Comparison of ENCODE assay signal across 9 cellular contexts in the genomic region with DNA sequence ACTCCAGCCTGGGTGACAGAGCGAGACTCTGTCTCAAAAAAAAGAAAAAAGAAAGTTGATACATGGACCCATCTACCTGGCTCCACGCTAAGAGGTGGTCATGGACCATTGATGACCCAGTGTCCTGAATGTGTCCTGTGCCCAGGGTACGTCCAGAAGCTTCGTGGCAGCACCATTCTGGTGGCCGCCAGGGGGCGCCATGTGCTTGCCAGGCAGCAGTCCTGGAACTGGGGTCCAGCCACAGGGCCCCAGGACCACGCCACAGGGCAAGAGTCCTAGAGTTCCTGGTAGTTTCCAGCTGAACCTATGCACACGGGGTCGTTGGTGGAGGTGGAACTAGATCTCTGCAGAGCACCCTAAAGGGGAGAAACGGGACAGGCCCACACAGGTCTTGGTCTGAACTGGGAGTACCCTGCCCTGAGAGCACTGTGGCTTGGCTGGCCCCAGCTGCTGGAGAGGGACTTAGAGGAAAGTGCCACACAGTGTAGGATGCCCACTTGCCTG. TPM values are rescaled to one million over a fixed set of nuclear protein-coding genes. Genes with fewer than 3 reads are reported as not detected.
DNase-seq lines count a peak whose midpoint lies in the region; ATAC-seq and TF ChIP-seq lines count a peak whose summit lies in the region.
"Had no signal": no experiment of that assay in that cellular context is flagged by ENCODE, and none has a peak within 500 bp of the region (broad histone marks: within the 10 kb centered on the region; RNA-seq: fewer than 3 reads in every experiment).

No MANE protein-coding gene starts in this region.

- no peak overlapping the region for H3K27ac Mint-ChIP-seq in activated CD8-positive, alpha-beta T cell treated with anti-CD3 and anti-CD28 coated beads for 36 hours
- H3K27ac Mint-ChIP-seq in mesothelial cell of epicardium, result no peak overlapping the region
- H3K27ac Mint-ChIP-seq: activated naive CD8-positive, alpha-beta T cell had no signal

- no peaks in the 10 kb centered on the region for H3K36me3 Mint-ChIP-seq in activated CD8-positive, alpha-beta T cell treated with anti-CD3 and anti-CD28 coated beads for 36 hours (ENCODE audit: low read depth)
- no peaks in the 10 kb centered on the region for H3K36me3 Mint-ChIP-seq in mesothelial cell of epicardium
- H3K36me3 Mint-ChIP-seq: activated naive CD8-positive, alpha-beta T cell had no signal

- no peaks in the 10 kb centered on the region for H3K27me3 Mint-ChIP-seq in activated CD8-positive, alpha-beta T cell treated with anti-CD3 and anti-CD28 coated beads for 36 hours
- H3K27me3 Mint-ChIP-seq in mesothelial cell of epicardium (ENCODE audit: low read depth), result peaks cover 9% of the 10 kb centered on the region
- H3K27me3 Mint-ChIP-seq: activated naive CD8-positive, alpha-beta T cell had no signal

- intact Hi-C loops in activated CD8-positive, alpha-beta T cell treated with anti-CD3 and anti-CD28 coated beads for 36 hours (cut with micrococcal nuclease), result no loop called here

- no peaks in the 10 kb centered on the region for H3K36me3 ChIP-seq in GM06990 (ENCODE audit: control insufficient read depth, insufficient read depth, low read length)

- H3K27me3 ChIP-seq in GM06990 (replicated peaks; ENCODE audit: control insufficient read depth, insufficient read depth, low read length), result no peaks in the 10 kb centered on the region; the same call in 1 of the 2 replicates

- CTCF ChIA-PET in activated CD8-positive, alpha-beta T cell treated with anti-CD3 and anti-CD28 coated beads for 36 hours (lab: Charles Lee), result interaction anchor here (0.6 to 2.4 kb wide), 27 partner anchors 9 to 557 kb away, joined by 3 to 23 read pairs (median 4); partner anchors contain the start of genes FBXO27, PAK4 and SYCN

- H3K9me3 Mint-ChIP-seq in activated CD8-positive, alpha-beta T cell treated with anti-CD3 and anti-CD28 coated beads for 36 hours, result no peaks in the 10 kb centered on the region
- H3K9me3 Mint-ChIP-seq in mesothelial cell of epicardium, result peaks cover 5% of the 10 kb centered on the region

- H3K4me3 Mint-ChIP-seq in activated CD8-positive, alpha-beta T cell treated with anti-CD3 and anti-CD28 coated beads for 36 hours, result no peak overlapping the region
- H3K4me3 Mint-ChIP-seq in mesothelial cell of epicardium, result no peak overlapping the region
- H3K4me3 Mint-ChIP-seq: activated naive CD8-positive, alpha-beta T cell had no signal

- no peak overlapping the region for H3K4me3 ChIP-seq in GM06990 (replicated peaks; ENCODE audit: low read depth, low read length)

- TF ChIP-seq CTCF in GM06990 (IDR thresholded peaks at IDR 0.05; ENCODE audit: insufficient read depth, low read length, poor library complexity, severe bottlenecking) (peak; percentile 85), mesothelial cell of epicardium (IDR thresholded peaks at IDR 0.05; ENCODE audit: unreplicated experiment) (peak; percentile 90)
- peak; percentile 99 for TF ChIP-seq CTCF in activated CD8-positive, alpha-beta T cell treated with anti-CD3 and anti-CD28 coated beads for 36 hours (IDR thresholded peaks at IDR 0.05)

- peak; percentile 49 for DNase-seq in GM06990 (ENCODE audit: extremely low read depth, insufficient read length)
- DNase-seq in NCI-H1930 (lab: John Stamatoyannopoulos, UW), result peak; percentile 27 to 65
- peak; percentile 83 for DNase-seq in activated CD8-positive, alpha-beta T cell treated with anti-CD3 and anti-CD28 coated beads for 36 hours
- peak; percentile 52 for DNase-seq in effector CD8-positive, alpha-beta T cell (lab: John Stamatoyannopoulos, UW)
- peak; percentile 40 to 73 for DNase-seq in mesothelial cell of epicardium (ENCODE audit: low spot score in 2 of 2, unreplicated experiment in 2 of 2)
- peak; percentile 39 to 47 for DNase-seq in stimulated activated CD8-positive, alpha-beta memory T cell treated with anti-CD3 and anti-CD28 coated beads, Interleukin-4, amount 100 ng/mL, for 1 hour (ENCODE audit: low read depth in 2 of 2, low spot score in 1 of 2)
- DNase-seq in NCI-H1092 (lab: John Stamatoyannopoulos, UW), result no peak

- ATAC-seq in activated CD8-positive, alpha-beta T cell treated with anti-CD3 and anti-CD28 coated beads for 36 hours, result peak; percentile 75
- no peak for ATAC-seq in GM18505 (IDR thresholded peaks at IDR 0.05; ENCODE audit: unreplicated experiment)

- POLR2A ChIA-PET in activated CD8-positive, alpha-beta T cell treated with anti-CD3 and anti-CD28 coated beads for 36 hours (lab: Charles Lee), result interaction anchor here (0.8 kb wide), 1 partner anchor 184 kb away, joined by 3 read pairs; no protein-coding TSS in a partner anchor

- no peaks in the 10 kb centered on the region for H3K4me1 Mint-ChIP-seq in activated CD8-positive, alpha-beta T cell treated with anti-CD3 and anti-CD28 coated beads for 36 hours (ENCODE audit: low read depth)
- H3K4me1 Mint-ChIP-seq in mesothelial cell of epicardium, result no peaks in the 10 kb centered on the region

- TF ChIP-seq POLR2A in GM18505 (IDR thresholded peaks at IDR 0.05; ENCODE audit: borderline replicate concordance, extremely low read depth, insufficient read depth, insufficient read length), result no peak

RNA-seq across cellular contexts. Expression of gene FBXO27, which starts 19.9 kb away (rescaled TPM):
- total RNA-seq in activated CD8-positive, alpha-beta T cell treated with anti-CD3 and anti-CD28 coated beads for 36 hours, result 1 to 10 TPM; 1.9 to 2.3 TPM
- total RNA-seq in mesothelial cell of epicardium, result 9.5 to 10.2 TPM (median 9.6 TPM) in 3 replicates

RNA-seq across cellular contexts. Expression of gene ACP7, which starts 31.9 kb away (rescaled TPM):
- not detected for total RNA-seq in activated CD8-positive, alpha-beta T cell treated with anti-CD3 and anti-CD28 coated beads for 36 hours
- total RNA-seq in mesothelial cell of epicardium, result not detected in 3 replicates
